30 cellular contexts compared by ENCODE assay signal in the genomic region with DNA sequence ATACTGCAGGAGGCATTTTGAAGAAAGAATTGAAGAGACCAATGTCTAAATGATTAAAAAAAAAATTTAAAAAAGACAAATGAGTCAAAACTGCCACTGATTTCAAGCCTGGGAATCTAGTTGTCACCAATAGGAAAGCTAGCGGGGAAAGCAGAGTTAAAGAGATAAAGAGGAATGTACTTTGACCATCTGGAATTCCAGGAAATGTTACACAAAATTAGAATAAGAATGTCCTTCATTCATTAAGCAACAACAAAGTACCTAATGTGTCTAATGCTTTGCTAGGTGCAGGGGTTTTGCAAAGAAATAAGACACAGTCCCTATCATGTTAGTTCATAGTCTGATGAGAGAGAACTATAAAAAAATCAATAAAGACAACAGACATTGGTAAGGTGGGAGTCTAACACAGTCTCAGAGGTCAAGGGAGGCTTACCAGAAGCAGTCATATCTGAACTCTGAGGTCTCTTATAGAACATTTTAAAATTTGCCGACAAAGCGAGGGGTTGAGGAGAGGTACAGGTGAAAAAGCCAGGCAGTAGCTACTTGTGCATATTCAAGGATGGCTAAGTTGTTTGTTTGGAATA. TPM values are rescaled to one million over a fixed set of nuclear protein-coding genes. Genes with fewer than 3 reads are reported as not detected.
DNase-seq lines count a peak whose midpoint lies in the region; ATAC-seq and TF ChIP-seq lines count a peak whose summit lies in the region.
"Had no signal": no experiment of that assay in that cellular context is flagged by ENCODE, and none has a peak within 500 bp of the region (broad histone marks: within the 10 kb centered on the region; RNA-seq: fewer than 3 reads in every experiment).

No MANE protein-coding gene starts in this region.

- no peaks in the 10 kb centered on the region for H3K9me3 ChIP-seq in Caco-2
- H3K9me3 ChIP-seq in naive thymus-derived CD4-positive, alpha-beta T cell (ENCODE audit: control insufficient read depth in 2 of 3, low read length in 3 of 3), result no peaks in the 10 kb centered on the region
- H3K9me3 ChIP-seq: MG63, ovary, testis had no signal

- H3K9me3 Mint-ChIP-seq in activated T-cell treated with anti-CD3 and anti-CD28 coated beads, Interleukin-2, amount 50 U/mL, for 72 hours, result no peaks in the 10 kb centered on the region
- no peaks in the 10 kb centered on the region for H3K9me3 Mint-ChIP-seq in Caco-2 (ENCODE audit: unreplicated experiment)
- no peaks in the 10 kb centered on the region for H3K9me3 Mint-ChIP-seq in activated naive CD8-positive, alpha-beta T cell treated with anti-CD3 and anti-CD28 coated beads, Interleukin-2, amount 10 ng/mL, durations not matched to agents 7 days and 5 days
- H3K9me3 Mint-ChIP-seq in naive thymus-derived CD4-positive, alpha-beta T cell, result no peaks in the 10 kb centered on the region
- H3K9me3 Mint-ChIP-seq: activated T-helper 1 cell treated with anti-CD3 and anti-CD28 coated beads, Interleukin-12 subunit alpha, Interleukin-12 subunit beta, Interleukin-2, Interleukin-4 antibody, amounts not matched to agents 30 ng/mL and 10 ng/mL and 1 ng/mL, durations not matched to agents 14 hours and 24 hours and 36 hours; CD8-positive, alpha-beta T cell; neural crest cell had no signal

- H3K36me3 ChIP-seq in Caco-2 (ENCODE audit: control insufficient read depth, insufficient read depth, low read length), result peaks cover 12% of the 10 kb centered on the region; the same call in 1 of the 2 replicates
- peaks cover 35 to 88% (median 53%) of the 10 kb centered on the region in 3 experiments for H3K36me3 ChIP-seq in naive thymus-derived CD4-positive, alpha-beta T cell (ENCODE audit: control insufficient read depth in 2 of 3, insufficient read depth in 3 of 3, low read length in 3 of 3)
- H3K36me3 ChIP-seq: ovary had no signal

- H3K27me3 Mint-ChIP-seq in activated T-cell treated with anti-CD3 and anti-CD28 coated beads, Interleukin-2, amount 50 U/mL, for 72 hours (ENCODE audit: low read depth), result no peaks in the 10 kb centered on the region
- H3K27me3 Mint-ChIP-seq in Caco-2 (ENCODE audit: insufficient read depth, unreplicated experiment), result no peaks in the 10 kb centered on the region
- no peaks in the 10 kb centered on the region for H3K27me3 Mint-ChIP-seq in activated naive CD8-positive, alpha-beta T cell treated with anti-CD3 and anti-CD28 coated beads, Interleukin-2, amount 10 ng/mL, durations not matched to agents 7 days and 5 days
- H3K27me3 Mint-ChIP-seq in naive thymus-derived CD4-positive, alpha-beta T cell, result no peaks in the 10 kb centered on the region
- H3K27me3 Mint-ChIP-seq: activated CD8-positive, alpha-beta memory T cell treated with anti-CD3 and anti-CD28 coated beads, Interleukin-2, amount 10 ng/mL, durations not matched to agents 7 days and 5 days had no signal

- no peak for DNase-seq in activated T-cell treated with anti-CD3 and anti-CD28 coated beads, Interleukin-2, amount 50 U/mL, for 72 hours
- no peak for DNase-seq in activated T-cell treated with anti-CD3 and anti-CD28 coated beads, Interleukin-2, amount 50 U/mL, for 1 hour
- DNase-seq in Caco-2, result no peak
- no peak for DNase-seq in activated naive CD8-positive, alpha-beta T cell treated with anti-CD3 and anti-CD28 coated beads, Interleukin-2, amount 10 ng/mL, durations not matched to agents 7 days and 5 days
- no peak for DNase-seq in naive thymus-derived CD4-positive, alpha-beta T cell
- no peak for DNase-seq in DMS114 treated with DMSO at 0.1 percent for 48 hours (lab: John Stamatoyannopoulos, UW; ENCODE audit: unreplicated experiment)
- DNase-seq: activated CD4-positive, alpha-beta T cell treated with anti-CD3 and anti-CD28 coated beads for 48 hours; activated CD8-positive, alpha-beta memory T cell treated with anti-CD3 and anti-CD28 coated beads, Interleukin-2, amount 10 ng/mL, durations not matched to agents 7 days and 5 days; brain microvascular endothelial cell; CD8-positive, alpha-beta T cell; cerebellar nuclear complex; dermis blood vessel endothelial cell; DMS 273 treated with DMSO at 0.1 percent for 48 hours; EL; H7; KG1; MG63; NCI-H1105 treated with DMSO at 0.1 percent for 48 hours; NCI-H187 treated with DMSO at 0.1 percent for 48 hours; NCI-H2171 treated with DMSO at 0.1 percent for 48 hours; NCI-H510A; ovary; SIG-M5; stimulated activated naive CD4-positive, alpha-beta T cell treated with Interleukin-2 at 50 U/mL for 16 hours; testis had no signal

- peaks cover 19% of the 10 kb centered on the region for H3K4me1 ChIP-seq in Caco-2
- no peaks in the 10 kb centered on the region for H3K4me1 ChIP-seq in naive thymus-derived CD4-positive, alpha-beta T cell (ENCODE audit: control insufficient read depth in 2 of 2, insufficient read depth in 2 of 2, low read length in 2 of 2)

- TF ChIP-seq CTCF in Caco-2 (IDR thresholded peaks at IDR 0.05; ENCODE audit: insufficient read depth in 1 of 2, low read depth in 1 of 2, low read length in 1 of 2, severe bottlenecking in 1 of 2, unreplicated experiment in 1 of 2), result no peak

- no peaks in the 10 kb centered on the region for H3K27me3 ChIP-seq in Caco-2 (replicated peaks; ENCODE audit: control insufficient read depth, insufficient read depth, low read length)
- no peaks in the 10 kb centered on the region for H3K27me3 ChIP-seq in naive thymus-derived CD4-positive, alpha-beta T cell (ENCODE audit: control insufficient read depth in 2 of 2, insufficient read depth in 2 of 2, low read length in 2 of 2)
- H3K27me3 ChIP-seq: brain microvascular endothelial cell, MG63, ovary, testis had no signal

- POLR2A ChIA-PET in Caco-2 (lab: Charles Lee), result interaction anchor here (0.7 to 1.2 kb wide), 3 partner anchors 9 to 103 kb away, joined by 3 to 14 read pairs (median 3); a partner anchor contains a TSS
- POLR2A ChIA-PET in activated naive CD8-positive, alpha-beta T cell treated with anti-CD3 and anti-CD28 coated beads, Interleukin-2, amount 10 ng/mL, durations not matched to agents 7 days and 5 days (lab: Charles Lee), result interaction anchor here (0.8 kb wide), 1 partner anchor 9 kb away, joined by 3 read pairs; a partner anchor contains a TSS
- POLR2A ChIA-PET in naive thymus-derived CD4-positive, alpha-beta T cell (lab: Charles Lee), result interaction anchor here (0.5 to 4.2 kb wide), 3 partner anchors 9 to 19 kb away, joined by 3 to 19 read pairs (median 3); a partner anchor contains a TSS

- peaks cover 8 to 57% of the 10 kb centered on the region in 2 donors for H3K36me3 Mint-ChIP-seq in activated T-cell treated with anti-CD3 and anti-CD28 coated beads, Interleukin-2, amount 50 U/mL, for 72 hours (ENCODE audit: insufficient read depth in 2 of 2)
- peaks cover 97% of the 10 kb centered on the region for H3K36me3 Mint-ChIP-seq in Caco-2 (ENCODE audit: insufficient read depth, unreplicated experiment)
- H3K36me3 Mint-ChIP-seq in activated naive CD8-positive, alpha-beta T cell treated with anti-CD3 and anti-CD28 coated beads, Interleukin-2, amount 10 ng/mL, durations not matched to agents 7 days and 5 days, result peaks cover 54% of the 10 kb centered on the region
- peaks cover 14 to 66% (median 42%) of the 10 kb centered on the region in 5 donors for H3K36me3 Mint-ChIP-seq in naive thymus-derived CD4-positive, alpha-beta T cell

- H3K27ac Mint-ChIP-seq in activated T-cell treated with anti-CD3 and anti-CD28 coated beads, Interleukin-2, amount 50 U/mL, for 72 hours, result peak overlapping the region; percentile 76
- H3K27ac Mint-ChIP-seq in Caco-2 (ENCODE audit: unreplicated experiment), result peak overlapping the region; percentile 38
- peak overlapping the region; percentile 4 for H3K27ac Mint-ChIP-seq in activated naive CD8-positive, alpha-beta T cell treated with anti-CD3 and anti-CD28 coated beads, Interleukin-2, amount 10 ng/mL, durations not matched to agents 7 days and 5 days
- peak overlapping the region in 6 of 9 donors; percentile 9 to 73 (median 47) for H3K27ac Mint-ChIP-seq in naive thymus-derived CD4-positive, alpha-beta T cell
- H3K27ac Mint-ChIP-seq: activated CD8-positive, alpha-beta memory T cell treated with anti-CD3 and anti-CD28 coated beads, Interleukin-2, amount 10 ng/mL, durations not matched to agents 7 days and 5 days; activated T-helper 1 cell treated with anti-CD3 and anti-CD28 coated beads, Interleukin-12 subunit alpha, Interleukin-12 subunit beta, Interleukin-2, Interleukin-4 antibody, amounts not matched to agents 30 ng/mL and 10 ng/mL and 1 ng/mL, durations not matched to agents 14 hours and 24 hours and 36 hours; CD8-positive, alpha-beta T cell had no signal

- no TSS peak for BruUV-seq in Caco-2 (replicated peaks; lab: Mats Ljungman, UMichigan)

- CTCF ChIA-PET in Caco-2 (lab: Charles Lee), result interaction anchor here (0.6 to 3.8 kb wide), 4 partner anchors 9 to 232 kb away, joined by 3 to 26 read pairs (median 4); a partner anchor contains a TSS
- CTCF ChIA-PET in naive thymus-derived CD4-positive, alpha-beta T cell (lab: Charles Lee), result interaction anchor here (0.6 kb wide), 1 partner anchor 9 kb away, joined by 3 read pairs; a partner anchor contains a TSS

- H3K4me3 ChIP-seq in Caco-2 (ENCODE audit: low read depth, low read length), result no peak overlapping the region
- no peak overlapping the region for H3K4me3 ChIP-seq in naive thymus-derived CD4-positive, alpha-beta T cell (ENCODE audit: low read length)
- H3K4me3 ChIP-seq: MG63, ovary, skin epidermis, testis had no signal

- H3K27ac ChIP-seq in naive thymus-derived CD4-positive, alpha-beta T cell (ENCODE audit: low read depth, low read length), result no peak overlapping the region
- H3K27ac ChIP-seq: brain microvascular endothelial cell, ovary, skin epidermis, testis had no signal

- ATAC-seq in activated T-cell treated with anti-CD3 and anti-CD28 coated beads, Interleukin-2, amount 50 U/mL, for 72 hours (replicated peaks in 1 of 2), result no peak
- no peak for ATAC-seq in activated naive CD8-positive, alpha-beta T cell treated with anti-CD3 and anti-CD28 coated beads, Interleukin-2, amount 10 ng/mL, durations not matched to agents 7 days and 5 days (ENCODE audit: low read depth)
- no peak for ATAC-seq in naive thymus-derived CD4-positive, alpha-beta T cell
- ATAC-seq in HG03095 (IDR thresholded peaks at IDR 0.05; ENCODE audit: unreplicated experiment), result no peak
- no peak for ATAC-seq in GM21786 (IDR thresholded peaks at IDR 0.05; ENCODE audit: unreplicated experiment)
- ATAC-seq: activated CD8-positive, alpha-beta memory T cell treated with anti-CD3 and anti-CD28 coated beads, Interleukin-2, amount 10 ng/mL, durations not matched to agents 7 days and 5 days; CD8-positive, alpha-beta T cell had no signal

- no peak overlapping the region for H3K4me3 Mint-ChIP-seq in activated T-cell treated with anti-CD3 and anti-CD28 coated beads, Interleukin-2, amount 50 U/mL, for 72 hours
- peak overlapping the region; percentile 3 for H3K4me3 Mint-ChIP-seq in Caco-2 (ENCODE audit: unreplicated experiment)
- no peak overlapping the region for H3K4me3 Mint-ChIP-seq in activated naive CD8-positive, alpha-beta T cell treated with anti-CD3 and anti-CD28 coated beads, Interleukin-2, amount 10 ng/mL, durations not matched to agents 7 days and 5 days
- no peak overlapping the region for H3K4me3 Mint-ChIP-seq in naive thymus-derived CD4-positive, alpha-beta T cell
- H3K4me3 Mint-ChIP-seq: activated CD8-positive, alpha-beta memory T cell treated with anti-CD3 and anti-CD28 coated beads, Interleukin-2, amount 10 ng/mL, durations not matched to agents 7 days and 5 days; activated T-helper 1 cell treated with anti-CD3 and anti-CD28 coated beads, Interleukin-12 subunit alpha, Interleukin-12 subunit beta, Interleukin-2, Interleukin-4 antibody, amounts not matched to agents 30 ng/mL and 10 ng/mL and 1 ng/mL, durations not matched to agents 14 hours and 24 hours and 36 hours; CD8-positive, alpha-beta T cell; neural crest cell had no signal

- intact Hi-C loops in Caco-2 (cut with micrococcal nuclease; ENCODE audit: unreplicated experiment), result no loop called here
- intact Hi-C loops in naive thymus-derived CD4-positive, alpha-beta T cell (cut with micrococcal nuclease), result no loop called here

- H3K4me1 Mint-ChIP-seq in activated T-cell treated with anti-CD3 and anti-CD28 coated beads, Interleukin-2, amount 50 U/mL, for 72 hours (ENCODE audit: low read depth), result peaks cover 40% of the 10 kb centered on the region
- peaks cover 26% of the 10 kb centered on the region for H3K4me1 Mint-ChIP-seq in Caco-2 (ENCODE audit: low read depth, unreplicated experiment)
- H3K4me1 Mint-ChIP-seq in activated naive CD8-positive, alpha-beta T cell treated with anti-CD3 and anti-CD28 coated beads, Interleukin-2, amount 10 ng/mL, durations not matched to agents 7 days and 5 days, result peaks cover 27% of the 10 kb centered on the region
- H3K4me1 Mint-ChIP-seq in naive thymus-derived CD4-positive, alpha-beta T cell, result peaks cover 7 to 40% (median 23%) of the 10 kb centered on the region in 7 donors
- H3K4me1 Mint-ChIP-seq: neural crest cell had no signal

RNA-seq across cellular contexts. Expression of a gene that starts 8.8 kb away (rescaled TPM):
- 10 to 100 TPM; 11.8 to 13.8 TPM for total RNA-seq in activated T-cell treated with anti-CD3 and anti-CD28 coated beads, Interleukin-2, amount 50 U/mL, for 72 hours
- 29.4 and 29.8 TPM in 2 replicates for total RNA-seq in Caco-2 (2022)
- total RNA-seq in activated naive CD8-positive, alpha-beta T cell treated with anti-CD3 and anti-CD28 coated beads, Interleukin-2, amount 10 ng/mL, durations not matched to agents 7 days and 5 days, result 10 to 100 TPM; 18.4 to 19.0 TPM
- total RNA-seq in naive thymus-derived CD4-positive, alpha-beta T cell, result 10 to 100 TPM; 13.8 to 35.9 (median 19.5) TPM
- polyA plus RNA-seq in naive thymus-derived CD4-positive, alpha-beta T cell, result 10 to 100 TPM; 21.0 to 25.0 TPM

RNA-seq across cellular contexts. Expression of a gene that starts 15.0 kb away (rescaled TPM):
- 10 to 100 TPM; 87.8 to 97.1 TPM for total RNA-seq in activated T-cell treated with anti-CD3 and anti-CD28 coated beads, Interleukin-2, amount 50 U/mL, for 72 hours
- 268 and 288 TPM in 2 replicates for total RNA-seq in Caco-2 (2022)
- total RNA-seq in activated naive CD8-positive, alpha-beta T cell treated with anti-CD3 and anti-CD28 coated beads, Interleukin-2, amount 10 ng/mL, durations not matched to agents 7 days and 5 days, result 100 to 1,000 TPM; 131 to 134 TPM
- total RNA-seq in naive thymus-derived CD4-positive, alpha-beta T cell, result 100 to 1,000 TPM in 3 of 5 experiments, 10 to 100 TPM in 2; 81.6 to 124 (median 119) TPM
- 10 to 100 TPM; 14.2 to 17.8 TPM for polyA plus RNA-seq in naive thymus-derived CD4-positive, alpha-beta T cell

RNA-seq across cellular contexts. Expression of a gene that starts 22.7 kb away (rescaled TPM):
- total RNA-seq in activated T-cell treated with anti-CD3 and anti-CD28 coated beads, Interleukin-2, amount 50 U/mL, for 72 hours, result 1 to 10 TPM; 6.4 to 7.2 TPM
- total RNA-seq in Caco-2 (2022), result 29.2 and 31.1 TPM in 2 replicates
- total RNA-seq in activated naive CD8-positive, alpha-beta T cell treated with anti-CD3 and anti-CD28 coated beads, Interleukin-2, amount 10 ng/mL, durations not matched to agents 7 days and 5 days, result 1 to 10 TPM; 7.3 to 7.9 TPM
- total RNA-seq in naive thymus-derived CD4-positive, alpha-beta T cell, result 1 to 10 TPM; 3.0 to 5.5 (median 3.2) TPM
- polyA plus RNA-seq in naive thymus-derived CD4-positive, alpha-beta T cell, result 1 to 10 TPM in 1 of 2 donors, under 1 TPM in 1; 0.91 to 2.9 TPM

Comparison
In these comparisons a context has a peak if more than half of its experiments do, and no peak if none do; other contexts are left out.
1. H3K27ac Mint-ChIP-seq: peak in every context shown above with its lines; median percentile 76 in activated T-cell treated with anti-CD3 and anti-CD28 coated beads, Interleukin-2, amount 50 U/mL, for 72 hours; 47 in naive thymus-derived CD4-positive, alpha-beta T cell; 38 in Caco-2; 4 in activated naive CD8-positive, alpha-beta T cell treated with anti-CD3 and anti-CD28 coated beads, Interleukin-2, amount 10 ng/mL, durations not matched to agents 7 days and 5 days.